24 cellular contexts compared by ENCODE assay signal in genomic region chr11:11229691-11230090, GRCh38.
DNase-seq lines count a peak whose midpoint lies in the region; ATAC-seq and TF ChIP-seq lines count a peak whose summit lies in the region.
"Had no signal": no experiment of that assay in that cellular context is flagged by ENCODE, and none has a peak within 500 bp of the region (broad histone marks: within the 10 kb centered on the region; RNA-seq: fewer than 3 reads in every experiment).

No MANE protein-coding gene starts in this region.

- CTCF ChIA-PET in RWPE1 (lab: Yijun Ruan, JAX) = no interaction called here

- POLR2A ChIA-PET in RWPE1 (lab: Yijun Ruan, JAX; ENCODE audit: low non-redundant PET) = no interaction called here

- ATAC-seq in foreskin keratinocyte = peak; percentile 97
- ATAC-seq in GM19023 (IDR thresholded peaks at IDR 0.05; ENCODE audit: unreplicated experiment) = no peak
- ATAC-seq: effector memory CD8-positive, alpha-beta T cell; natural killer cell; stimulated activated memory B cell treated with anti-CD40 and anti-IgM and Interleukin-4, amounts not matched to agents 10 μg/mL and 1 μg/mL and 100 μg/mL, for 72 hours had no signal

- TF ChIP-seq CTCF in RWPE1 (conservative IDR thresholded peaks at IDR 0.05; ENCODE audit: low read depth) (no peak), foreskin keratinocyte (conservative IDR thresholded peaks at IDR 0.05) (no peak), Peyer's patch (IDR thresholded peaks at IDR 0.05) (no peak)

- TF ChIP-seq POLR2A in Peyer's patch (IDR thresholded peaks at IDR 0.05) = no peak

- H3K4me1 ChIP-seq in foreskin keratinocyte = peaks cover 13% of the 10 kb centered on the region
- no peaks in the 10 kb centered on the region for H3K4me1 ChIP-seq in Peyer's patch
- H3K4me1 ChIP-seq: colonic mucosa, testis, uterus had no signal

- no peaks in the 10 kb centered on the region for H3K36me3 ChIP-seq in Peyer's patch
- H3K36me3 ChIP-seq: brain microvascular endothelial cell, colonic mucosa, uterus had no signal

- no peaks in the 10 kb centered on the region for H3K27me3 ChIP-seq in foreskin keratinocyte
- no peaks in the 10 kb centered on the region for H3K27me3 ChIP-seq in Peyer's patch
- H3K27me3 ChIP-seq: brain microvascular endothelial cell, colonic mucosa, testis, uterus had no signal

- H3K27ac ChIP-seq in RWPE1 (no peak overlapping the region; the same call in 1 of the 2 replicates), foreskin keratinocyte (peak overlapping the region; percentile 63), Peyer's patch (no peak overlapping the region)
- H3K27ac ChIP-seq: brain microvascular endothelial cell, colonic mucosa, KMS-11, testis, uterus had no signal

- no peaks in the 10 kb centered on the region for H3K9me3 ChIP-seq in Peyer's patch
- H3K9me3 ChIP-seq: colonic mucosa, testis, uterus had no signal

- DNase-seq in ELR (ENCODE audit: low read depth) (peak; percentile 12), HS-27A (ENCODE audit: low read depth) (peak; percentile 15), RWPE1 (ENCODE audit: low spot score) (peak; percentile 87), foreskin keratinocyte (peak; percentile 86 to 94), Peyer's patch (no peak), SIG-M5 (lab: John Stamatoyannopoulos, UW) (no peak)
- DNase-seq: activated CD4-positive, alpha-beta memory T cell treated with anti-CD3 and anti-CD28 coated beads, Interleukin-2, amount 10 ng/mL, durations not matched to agents 7 days and 5 days; activated effector memory CD4-positive, alpha-beta T cell treated with anti-CD3 and anti-CD28 coated beads, Interleukin-2, amount 50 U/mL, for 16 hours; brain microvascular endothelial cell; C1 segment of cervical spinal cord; colonic mucosa; effector memory CD8-positive, alpha-beta T cell; EL; natural killer cell; NCI-H1092 treated with DMSO at 0.1 percent for 48 hours; NCI-H1930; retina; Right ventricle myocardium superior; testis; uterus had no signal

- H3K4me3 ChIP-seq in Peyer's patch = no peak overlapping the region
- H3K4me3 ChIP-seq: colonic mucosa, smooth muscle cell, testis, uterus had no signal

Comparison
In these comparisons a context has a peak if more than half of its experiments do, and no peak if none do; other contexts are left out.
1. DNase-seq: peak in ELR (single experiment), HS-27A (single experiment), RWPE1 (single experiment) and foreskin keratinocyte (2 of 2); none in Peyer's patch (0 of 3) and SIG-M5 (single experiment).